ENCODE assay signal across 23 cellular contexts in genomic region chr4:185800266-185800945, GRCh38. TPM values are rescaled to one million over a fixed set of nuclear protein-coding genes. Genes with fewer than 3 reads are reported as not detected.
"Had no signal": no experiment of that assay in that cellular context is flagged by ENCODE, and none has a peak within 500 bp of the region (broad histone marks: within the 10 kb centered on the region; RNA-seq: fewer than 3 reads in every experiment).

No MANE protein-coding gene starts in this region.

- H3K9me3 ChIP-seq: body of pancreas, gastroesophageal sphincter, stomach, suprapubic skin, transverse colon had no signal

- ATAC-seq: activated T-cell treated with anti-CD3 and anti-CD28 coated beads, Interleukin-2, amount 50 U/mL, for 72 hours; body of pancreas; gastroesophageal sphincter; left colon; naive thymus-derived CD4-positive, alpha-beta T cell; T-helper 17 cell had no signal

- H3K4me1 ChIP-seq: gastroesophageal sphincter, suprapubic skin, transverse colon had no signal

- H3K36me3 ChIP-seq: gastroesophageal sphincter, stomach, suprapubic skin, transverse colon had no signal

- H3K4me3 Mint-ChIP-seq: activated naive CD4-positive, alpha-beta T cell treated with anti-CD3 and anti-CD28 coated beads for 36 hours; activated naive CD8-positive, alpha-beta T cell treated with anti-CD3 and anti-CD28 coated beads, Interleukin-2, amount 10 ng/mL, durations not matched to agents 7 days and 5 days; activated T-cell treated with anti-CD3 and anti-CD28 coated beads, Interleukin-2, amount 50 U/mL, for 72 hours; dendritic cell treated with granulocyte-macrophage colony-stimulating factor and Interleukin-4, amounts not matched to agents 40 ng/mL and 50 ng/mL, for 4 days; naive thymus-derived CD4-positive, alpha-beta T cell; neural crest cell; T-helper 17 cell had no signal

- H3K27ac ChIP-seq: gastroesophageal sphincter, stomach, suprapubic skin had no signal

- H3K36me3 Mint-ChIP-seq: activated naive CD8-positive, alpha-beta T cell treated with anti-CD3 and anti-CD28 coated beads, Interleukin-2, amount 10 ng/mL, durations not matched to agents 7 days and 5 days had no signal

- H3K27ac Mint-ChIP-seq: activated naive CD4-positive, alpha-beta T cell treated with anti-CD3 and anti-CD28 coated beads for 36 hours; activated naive CD8-positive, alpha-beta T cell treated with anti-CD3 and anti-CD28 coated beads, Interleukin-2, amount 10 ng/mL, durations not matched to agents 7 days and 5 days; activated T-cell treated with anti-CD3 and anti-CD28 coated beads, Interleukin-2, amount 50 U/mL, for 72 hours; dendritic cell treated with granulocyte-macrophage colony-stimulating factor and Interleukin-4, amounts not matched to agents 40 ng/mL and 50 ng/mL, for 4 days; naive thymus-derived CD4-positive, alpha-beta T cell; T-helper 17 cell had no signal

- H3K4me1 Mint-ChIP-seq: activated naive CD8-positive, alpha-beta T cell treated with anti-CD3 and anti-CD28 coated beads, Interleukin-2, amount 10 ng/mL, durations not matched to agents 7 days and 5 days; T-helper 17 cell had no signal

- H3K4me3 ChIP-seq: body of pancreas, gastroesophageal sphincter, lung, stomach, suprapubic skin, transverse colon had no signal

- H3K27me3 ChIP-seq: body of pancreas, gastroesophageal sphincter, stomach, suprapubic skin, transverse colon had no signal

- DNase-seq: activated CD4-positive, alpha-beta T cell treated with anti-CD3 and anti-CD28 coated beads for 4 hours; activated CD4-positive, alpha-beta T cell treated with anti-CD3 and anti-CD28 coated beads, Interleukin-2, amount 50 U/mL, for 48 hours; activated CD4-positive, CD25-positive, alpha-beta regulatory T cell; activated effector memory CD4-positive, alpha-beta T cell treated with Interleukin-2 at 50 U/mL for 16 hours; activated naive CD4-positive, alpha-beta T cell treated with anti-CD3 and anti-CD28 coated beads for 36 hours; activated naive CD8-positive, alpha-beta T cell treated with anti-CD3 and anti-CD28 coated beads, Interleukin-2, amount 10 ng/mL, durations not matched to agents 7 days and 5 days; activated T-cell treated with anti-CD3 and anti-CD28 coated beads, Interleukin-2, amount 50 U/mL, for 72 hours; body of pancreas; caudate nucleus; effector CD4-positive, alpha-beta T cell; left colon; naive thymus-derived CD4-positive, alpha-beta T cell; posterior cingulate gyrus; stimulated activated CD4-positive, alpha-beta T cell treated with anti-CD3 and anti-CD28 coated beads, Interleukin-4, amount 100 ng/mL, for 24 hours; stomach; SW 1271; T-helper 17 cell; transverse colon had no signal

- H3K9me3 Mint-ChIP-seq: activated naive CD4-positive, alpha-beta T cell treated with anti-CD3 and anti-CD28 coated beads for 36 hours; activated naive CD8-positive, alpha-beta T cell treated with anti-CD3 and anti-CD28 coated beads, Interleukin-2, amount 10 ng/mL, durations not matched to agents 7 days and 5 days; dendritic cell treated with granulocyte-macrophage colony-stimulating factor and Interleukin-4, amounts not matched to agents 40 ng/mL and 50 ng/mL, for 4 days had no signal

RNA-seq across cellular contexts. Expression of gene SORBS2, which starts 11.6 kb away (rescaled TPM):
- total RNA-seq: activated naive CD4-positive, alpha-beta T cell treated with anti-CD3 and anti-CD28 coated beads for 36 hours; activated naive CD8-positive, alpha-beta T cell treated with anti-CD3 and anti-CD28 coated beads, Interleukin-2, amount 10 ng/mL, durations not matched to agents 7 days and 5 days had no signal
- polyA plus RNA-seq: naive thymus-derived CD4-positive, alpha-beta T cell had no signal
